Comparison of ENCODE assay signal across 1 cellular context in genomic region chr22:24716602-24717001, GRCh38.
TF ChIP-seq lines count a peak whose summit lies in the region.

No MANE protein-coding gene starts in this region.

TF ChIP-seq in HEK293, 187 proteins besides CTCF, POLR2A, EP300 and RAD21 (continued from another document):
- TF ChIP-seq ZBTB10 (tag by site-specific recombination; IDR thresholded peaks at IDR 0.05) (no peak), ZFHX2 (tag by site-specific recombination; conservative IDR thresholded peaks at IDR 0.05) (no peak)
